30 cellular contexts compared by ENCODE assay signal in genomic region chr18:42163316-42163715, GRCh38.
"Had no signal": no experiment of that assay in that cellular context is flagged by ENCODE, and none has a peak within 500 bp of the region (broad histone marks: within the 10 kb centered on the region; RNA-seq: fewer than 3 reads in every experiment).

No MANE protein-coding gene starts in this region.

- ATAC-seq: activated CD4-positive, alpha-beta T cell treated with anti-CD3 and anti-CD28 coated beads for 36 hours; activated CD8-positive, alpha-beta memory T cell treated with anti-CD3 and anti-CD28 coated beads, Interleukin-2, amount 10 ng/mL, durations not matched to agents 7 days and 5 days; activated CD8-positive, alpha-beta T cell treated with anti-CD3 and anti-CD28 coated beads, Interleukin-2, amount 10 ng/mL, durations not matched to agents 7 days and 5 days; activated naive CD8-positive, alpha-beta T cell treated with anti-CD3 and anti-CD28 coated beads, Interleukin-2, amount 50 U/mL, for 24 hours; body of pancreas; gastroesophageal sphincter; T-helper 17 cell had no signal

- DNase-seq: activated CD4-positive, alpha-beta memory T cell treated with anti-CD3 and anti-CD28 coated beads for 36 hours; activated CD4-positive, alpha-beta T cell treated with anti-CD3 and anti-CD28 coated beads for 36 hours; activated CD4-positive, alpha-beta T cell treated with anti-CD3 and anti-CD28 coated beads, Interleukin-2, amount 10 ng/mL, durations not matched to agents 24 days and 14 days; activated CD4-positive, CD25-positive, alpha-beta regulatory T cell; activated CD4-positive, CD25-positive, alpha-beta regulatory T cell treated with anti-CD3 and anti-CD28 coated beads, Interleukin-2, amount 50 U/mL, for 72 hours; activated CD8-positive, alpha-beta memory T cell treated with anti-CD3 and anti-CD28 coated beads, Interleukin-2, amount 10 ng/mL, durations not matched to agents 7 days and 5 days; activated CD8-positive, alpha-beta memory T cell treated with anti-CD3 and anti-CD28 coated beads, Interleukin-2, amount 50 U/mL, for 4 hours; activated CD8-positive, alpha-beta T cell treated with anti-CD3 and anti-CD28 coated beads, Interleukin-2, amount 10 ng/mL, durations not matched to agents 7 days and 5 days; activated effector memory CD4-positive, alpha-beta T cell treated with anti-CD3 and anti-CD28 coated beads, Interleukin-2, amount 50 U/mL, for 16 hours; activated naive CD4-positive, alpha-beta T cell treated with anti-CD3 and anti-CD28 coated beads for 36 hours; activated naive CD8-positive, alpha-beta T cell treated with anti-CD3 and anti-CD28 coated beads for 36 hours; activated naive CD8-positive, alpha-beta T cell treated with anti-CD3 and anti-CD28 coated beads, Interleukin-2, amount 50 U/mL, for 24 hours; activated T-cell treated with anti-CD3 and anti-CD28 coated beads, Interleukin-2, amount 50 U/mL, for 1 hour; activated T-cell treated with anti-CD3 and anti-CD28 coated beads, Interleukin-2, amount 50 U/mL, for 48 hours; adrenal gland; amygdala; aorta; body of pancreas; caudate nucleus; cerebellar nuclear complex; colonic mucosa; effector CD8-positive, alpha-beta T cell; esophagus squamous epithelium; foreskin melanocyte; head of caudate nucleus; T-helper 17 cell; T1000 had no signal

- FAIRE-seq: endometrium, endothelial cell of umbilical vein had no signal
